8 cellular contexts compared by ENCODE assay signal in the genomic region with DNA sequence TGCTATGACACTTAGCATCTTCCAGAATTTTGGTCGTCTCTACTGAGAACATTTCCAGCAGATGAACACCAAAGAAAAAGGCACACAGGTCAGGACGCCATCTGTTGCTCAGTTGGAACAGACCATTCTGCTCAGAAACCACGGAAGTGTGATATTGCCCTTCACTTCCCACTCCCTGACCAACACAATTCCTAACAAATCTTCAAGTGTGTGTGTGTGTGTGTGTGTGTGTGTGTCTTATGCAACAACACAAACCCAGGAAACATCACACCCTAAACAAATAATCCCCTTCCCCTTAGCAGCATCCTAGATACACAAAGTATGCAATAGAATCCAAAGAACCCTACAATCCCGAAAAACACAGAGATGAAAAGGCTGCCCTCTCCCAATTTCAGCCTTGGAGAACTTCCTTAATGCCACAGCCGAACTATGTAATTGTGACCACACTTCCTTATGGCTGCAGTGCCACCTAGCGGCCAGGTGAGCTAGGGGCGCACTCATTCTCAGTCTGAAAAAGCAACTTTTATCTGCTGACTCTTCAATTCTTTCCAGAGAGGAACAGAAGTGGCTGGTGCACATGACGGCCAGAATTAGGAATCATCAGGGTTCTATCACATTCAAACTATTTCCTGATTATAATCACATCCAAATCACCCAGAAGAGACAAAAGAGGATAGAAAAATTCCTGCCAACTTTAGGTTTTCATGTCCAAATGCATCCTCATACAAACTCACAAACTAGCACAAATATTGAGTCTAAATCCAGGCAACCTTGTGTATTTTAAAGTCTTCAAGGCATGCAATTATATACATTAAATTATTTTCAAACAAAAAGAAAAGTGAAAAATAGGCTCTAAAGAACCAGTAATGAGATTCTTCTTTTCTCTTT.
DNase-seq lines count a peak whose midpoint lies in the region; ATAC-seq and TF ChIP-seq lines count a peak whose summit lies in the region.

No MANE protein-coding gene starts in this region.

- WGBS in stomach, 5 donors: 4 to 20% (median 11%) methylated on average over 8 of the region's 8 CpGs

- no peak for TF ChIP-seq EP300 in stomach (IDR thresholded peaks at IDR 0.05)

- peaks cover 3% of the 10 kb centered on the region for H3K9me3 Mint-ChIP-seq in nephron progenitor cell

- no peaks in the 10 kb centered on the region for H3K36me3 Mint-ChIP-seq in nephron progenitor cell (ENCODE audit: low read depth)

- H3K27me3 Mint-ChIP-seq in nephron progenitor cell (ENCODE audit: low read depth, poor library complexity): peaks cover 16% of the 10 kb centered on the region

- H3K4me1 Mint-ChIP-seq in nephron progenitor cell: peaks cover 11% of the 10 kb centered on the region

- peak; percentile 57 for DNase-seq in Caki2 (ENCODE audit: low read depth)
- DNase-seq in HK-2 (ENCODE audit: unreplicated experiment): peak; percentile 76
- DNase-seq in NOMO-1 treated with dmso at 0.1 percent for 144 hours (lab: John Stamatoyannopoulos, UW; ENCODE audit: unreplicated experiment): peak; percentile 48
- DNase-seq in activated T-cell treated with anti-CD3 and anti-CD28 coated beads for 1 hour (ENCODE audit: low read depth): peak; percentile 63
- peak; percentile 85 for DNase-seq in nephron progenitor cell
- peak; percentile 84 for DNase-seq in stomach

- in situ Hi-C loops in Caki2 (cut with HindIII; ENCODE audit: low pct_unique_long_range_greater_than_20kb, low sequenced_read_pairs): no loop called here

- H3K36me3 ChIP-seq in stomach: no peaks in the 10 kb centered on the region

- intact Hi-C loops in stomach (cut with DNase I; ENCODE audit: low total_unique reads): no loop called here

- H3K9me3 ChIP-seq in stomach: no peaks in the 10 kb centered on the region

- no peaks in the 10 kb centered on the region for H3K27me3 ChIP-seq in stomach

- no peak overlapping the region for H3K4me3 Mint-ChIP-seq in nephron progenitor cell

- H3K27ac Mint-ChIP-seq in nephron progenitor cell: no peak overlapping the region

- H3K4me3 ChIP-seq in stomach: no peak overlapping the region

- no peak overlapping the region for H3K27ac ChIP-seq in stomach

- no peak for TF ChIP-seq POLR2A in stomach (IDR thresholded peaks at IDR 0.05)

- H3K4me1 ChIP-seq in stomach: peaks cover 0 to 7% (median 3%) of the 10 kb centered on the region in 4 donors

- TF ChIP-seq CTCF in nephron progenitor cell (IDR thresholded peaks at IDR 0.05) (peak; percentile 93), stomach (IDR thresholded peaks at IDR 0.05) (peak in 5 of 7 experiments; percentile 82 to 93 (median 87))

- ATAC-seq in GM19455 (IDR thresholded peaks at IDR 0.05; ENCODE audit: unreplicated experiment) (peak; percentile 93), esophagus mucosa (peak; percentile 84)
